9 cellular contexts compared by ENCODE assay signal in the genomic region with DNA sequence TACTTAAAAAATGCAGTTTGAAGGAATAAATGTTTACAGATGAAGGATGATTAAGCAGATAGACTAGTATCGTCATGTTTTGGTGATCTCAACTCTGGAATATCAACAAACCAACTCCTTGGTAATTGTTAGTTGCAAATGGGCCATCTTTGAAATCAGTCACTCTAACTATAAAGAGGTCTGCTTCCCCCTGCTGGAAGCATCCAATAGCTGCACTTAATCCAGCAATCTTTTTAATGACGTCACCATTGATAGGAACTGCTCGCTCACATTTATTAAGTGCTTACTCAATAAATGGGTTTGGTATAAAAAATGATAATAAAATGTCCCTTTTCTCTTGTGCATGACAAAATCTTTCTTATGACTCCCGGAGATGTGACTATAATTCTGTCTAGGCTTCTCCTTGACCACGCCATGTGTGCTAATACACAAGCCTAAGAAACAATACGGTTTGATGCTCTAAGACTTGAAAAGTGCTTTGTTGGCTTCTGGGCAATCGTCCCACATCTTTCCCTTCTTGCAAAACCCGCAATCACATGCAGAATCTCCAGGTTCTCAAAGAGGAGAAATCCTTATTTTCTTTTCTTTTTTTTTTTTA.
A peak's percentile ranks its signal among the peaks of the same experiment; 100 is the strongest.
DNase-seq lines count a peak whose midpoint lies in the region; ATAC-seq and TF ChIP-seq lines count a peak whose summit lies in the region.
"Had no signal": no experiment of that assay in that cellular context is flagged by ENCODE, and none has a peak within 500 bp of the region (broad histone marks: within the 10 kb centered on the region; RNA-seq: fewer than 3 reads in every experiment).

No MANE protein-coding gene starts in this region.

- no peak overlapping the region for H3K4me2 ChIP-seq in OCI-LY1 (ENCODE audit: low read length)
- H3K4me2 ChIP-seq: BLaER1 treated with 17β-estradiol and CSF1 and Interleukin-3, amounts not matched to agents 10 nM and 100 nM had no signal

- H3K27me3 ChIP-seq in OCI-LY1 (ENCODE audit: insufficient read depth, low read length) = no peaks in the 10 kb centered on the region
- no peaks in the 10 kb centered on the region for H3K27me3 ChIP-seq in naive thymus-derived CD4-positive, alpha-beta T cell (ENCODE audit: control insufficient read depth in 2 of 2, insufficient read depth in 2 of 2, low read length in 2 of 2)
- H3K27me3 ChIP-seq: BLaER1 treated with 17β-estradiol and CSF1 and Interleukin-3, amounts not matched to agents 10 nM and 100 nM had no signal

- no peaks in the 10 kb centered on the region for H3F3A ChIP-seq in OCI-LY1 (ENCODE audit: insufficient read depth, low read length)

- no peak overlapping the region for H3K9ac ChIP-seq in OCI-LY1 (ENCODE audit: low read length)
- H3K9ac ChIP-seq: BLaER1 treated with 17β-estradiol and CSF1 and Interleukin-3, amounts not matched to agents 10 nM and 100 nM had no signal

- H3K27ac Mint-ChIP-seq in naive thymus-derived CD4-positive, alpha-beta T cell = no peak overlapping the region

- H3K36me3 ChIP-seq in OCI-LY1 (ENCODE audit: insufficient read depth, low read length) = no peaks in the 10 kb centered on the region
- H3K36me3 ChIP-seq in naive thymus-derived CD4-positive, alpha-beta T cell (ENCODE audit: control insufficient read depth in 2 of 3, insufficient read depth in 3 of 3, low read length in 3 of 3) = no peaks in the 10 kb centered on the region
- H3K36me3 ChIP-seq: BLaER1 treated with 17β-estradiol and CSF1 and Interleukin-3, amounts not matched to agents 10 nM and 100 nM had no signal

- H3K9me3 Mint-ChIP-seq in naive thymus-derived CD4-positive, alpha-beta T cell = peaks cover 0 to 2% (median 0%) of the 10 kb centered on the region in 11 donors

- no peaks in the 10 kb centered on the region for H3K4me1 Mint-ChIP-seq in naive thymus-derived CD4-positive, alpha-beta T cell

- DNase-seq in NCI-H1417 (lab: John Stamatoyannopoulos, UW) (peak; percentile 29 to 88 (median 56)), NCI-H1417 treated with DMSO at 0.1 percent for 48 hours (lab: John Stamatoyannopoulos, UW) (no peak), HS-27A (ENCODE audit: low read depth) (peak; percentile 79), dermis blood vessel endothelial cell (peak; percentile 80), mesenteric fat pad (ENCODE audit: low spot score) (no peak)
- DNase-seq in naive thymus-derived CD4-positive, alpha-beta T cell = peak in 1 of 9 donors; percentile 11

- intact Hi-C loops in naive thymus-derived CD4-positive, alpha-beta T cell (cut with micrococcal nuclease) = loop anchor here in 1 of 2 donors (1.0 to 5.0 kb wide), 3 partner anchors 152 to 244 kb away; no protein-coding TSS in a partner anchor

- H3K27ac ChIP-seq in OCI-LY1 (ENCODE audit: low read depth, low read length, poor library complexity, severe bottlenecking) = no peak overlapping the region
- no peak overlapping the region for H3K27ac ChIP-seq in naive thymus-derived CD4-positive, alpha-beta T cell (ENCODE audit: low read depth, low read length)
- H3K27ac ChIP-seq: BLaER1 treated with 17β-estradiol and CSF1 and Interleukin-3, amounts not matched to agents 10 nM and 100 nM had no signal

- peak; percentile 87 for ATAC-seq in GM21528 (IDR thresholded peaks at IDR 0.05; ENCODE audit: low FRiP score, unreplicated experiment)
- peak; percentile 57 for ATAC-seq in naive thymus-derived CD4-positive, alpha-beta T cell

- no peaks in the 10 kb centered on the region for H3K36me3 Mint-ChIP-seq in naive thymus-derived CD4-positive, alpha-beta T cell

- no peak overlapping the region for H2AFZ ChIP-seq in OCI-LY1 (ENCODE audit: low read length)

- no peaks in the 10 kb centered on the region for H3K4me1 ChIP-seq in OCI-LY1 (ENCODE audit: insufficient read depth, low read length, severe bottlenecking)
- no peaks in the 10 kb centered on the region for H3K4me1 ChIP-seq in naive thymus-derived CD4-positive, alpha-beta T cell (ENCODE audit: control insufficient read depth in 2 of 2, insufficient read depth in 2 of 2, low read length in 2 of 2)
- H3K4me1 ChIP-seq: BLaER1 treated with 17β-estradiol and CSF1 and Interleukin-3, amounts not matched to agents 10 nM and 100 nM had no signal

- H4K20me1 ChIP-seq in OCI-LY1 (ENCODE audit: insufficient read depth, low read length) = no peaks in the 10 kb centered on the region
- H4K20me1 ChIP-seq: BLaER1 treated with 17β-estradiol and CSF1 and Interleukin-3, amounts not matched to agents 10 nM and 100 nM had no signal

- POLR2A ChIA-PET in naive thymus-derived CD4-positive, alpha-beta T cell (lab: Charles Lee) = no interaction called here

- H3K4me3 ChIP-seq in OCI-LY1 (ENCODE audit: low read depth, low read length, poor library complexity, severe bottlenecking) = no peak overlapping the region
- H3K4me3 ChIP-seq in naive thymus-derived CD4-positive, alpha-beta T cell (ENCODE audit: low read length) = no peak overlapping the region
- H3K4me3 ChIP-seq: BLaER1 treated with 17β-estradiol and CSF1 and Interleukin-3, amounts not matched to agents 10 nM and 100 nM had no signal

- H3K9me3 ChIP-seq in OCI-LY1 (ENCODE audit: low read length) = no peaks in the 10 kb centered on the region
- no peaks in the 10 kb centered on the region for H3K9me3 ChIP-seq in naive thymus-derived CD4-positive, alpha-beta T cell (ENCODE audit: control insufficient read depth in 2 of 3, low read length in 3 of 3)
- H3K9me3 ChIP-seq: BLaER1 treated with 17β-estradiol and CSF1 and Interleukin-3, amounts not matched to agents 10 nM and 100 nM had no signal

- peak; percentile 83 for TF ChIP-seq CTCF in OCI-LY1 (IDR thresholded peaks at IDR 0.05; ENCODE audit: low read length)

- no peaks in the 10 kb centered on the region for H3K9me2 ChIP-seq in OCI-LY1 (ENCODE audit: low read depth, low read length)

- no peaks in the 10 kb centered on the region for H3K27me3 Mint-ChIP-seq in naive thymus-derived CD4-positive, alpha-beta T cell

- H3K4me3 Mint-ChIP-seq in naive thymus-derived CD4-positive, alpha-beta T cell = no peak overlapping the region

- no peaks in the 10 kb centered on the region for H3K79me2 ChIP-seq in OCI-LY1 (ENCODE audit: insufficient read depth, low read length)

- CTCF ChIA-PET in naive thymus-derived CD4-positive, alpha-beta T cell (lab: Charles Lee) = no interaction called here

Comparison
In these comparisons a context has a peak if more than half of its experiments do, and no peak if none do; other contexts are left out.
1. DNase-seq: peak in NCI-H1417 (3 of 3), HS-27A (single experiment) and dermis blood vessel endothelial cell (single experiment); none in NCI-H1417 treated with DMSO at 0.1 percent for 48 hours (single experiment) and mesenteric fat pad (single experiment).